ENCODE assay signal across 14 cellular contexts in the genomic region with DNA sequence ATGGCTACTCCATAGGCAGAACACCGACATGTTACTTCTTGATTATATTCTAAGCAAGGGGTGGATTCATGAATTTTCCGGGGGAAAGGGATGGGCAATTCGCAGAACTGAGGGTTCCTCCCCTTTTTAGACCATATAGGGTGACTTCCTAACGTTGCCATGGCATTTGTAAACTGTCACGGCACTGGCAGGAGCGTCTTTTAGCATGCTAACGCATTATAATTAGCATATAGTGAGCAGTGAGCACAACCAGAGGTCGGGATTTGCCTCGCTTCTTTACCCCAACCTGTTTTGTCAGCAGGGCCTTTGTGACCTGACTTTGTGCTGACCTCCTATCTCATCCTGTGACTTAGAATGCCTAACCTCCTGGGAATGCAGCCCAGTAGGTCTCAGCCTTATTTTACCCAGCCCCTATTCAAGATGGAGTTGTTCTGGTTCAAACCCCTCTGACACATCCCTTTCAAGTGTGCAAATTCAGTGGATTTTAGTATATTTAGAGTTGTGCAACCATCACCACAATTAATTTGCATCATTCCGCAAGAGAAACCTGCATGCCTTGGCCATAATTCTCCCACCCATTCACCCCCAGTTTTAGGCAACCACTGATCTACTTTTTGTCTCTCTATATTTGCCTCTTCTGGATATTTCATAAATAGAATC. TPM values are rescaled to one million over a fixed set of nuclear protein-coding genes. Genes with fewer than 3 reads are reported as not detected.
A peak's percentile ranks its signal among the peaks of the same experiment; 100 is the strongest.
DNase-seq lines count a peak whose midpoint lies in the region; ATAC-seq, FAIRE-seq and TF ChIP-seq lines count a peak whose summit lies in the region.
"Had no signal": no experiment of that assay in that cellular context is flagged by ENCODE, and none has a peak within 500 bp of the region (broad histone marks: within the 10 kb centered on the region; RNA-seq: fewer than 3 reads in every experiment).

No MANE protein-coding gene starts in this region.

- no peak overlapping the region for H3K27ac ChIP-seq in astrocyte (ENCODE audit: low read depth, low read length)
- H3K27ac ChIP-seq in right cardiac atrium (ENCODE audit: low read length) = no peak overlapping the region
- H3K27ac ChIP-seq in parathyroid adenoma = peak overlapping the region; percentile 66
- H3K27ac ChIP-seq in HepG2 (ENCODE audit: extremely low read length, insufficient read depth, low read length) = no peak overlapping the region

- H3K4me3 ChIP-seq in astrocyte (ENCODE audit: insufficient read depth, low read depth, low read length) (peak overlapping the region; percentile 32), right cardiac atrium (ENCODE audit: low read length) (peak overlapping the region; percentile 39), parathyroid adenoma (ENCODE audit: low read depth, low read length) (no peak overlapping the region), HepG2 (replicated peaks in 1 of 3; ENCODE audit: insufficient read depth in 1 of 3, low read depth in 2 of 3, low read length in 3 of 3) (no peak overlapping the region)

- H3K4me3 Mint-ChIP-seq in astrocyte (ENCODE audit: unreplicated experiment) = peak overlapping the region; percentile 71
- H3K4me3 Mint-ChIP-seq: activated B cell treated with CpG ODN at 0.5 μM for 24 hours; activated naive CD4-positive, alpha-beta T cell treated with anti-CD3 and anti-CD28 coated beads, Interleukin-2, amount 50 U/mL, for 24 hours had no signal

- peak overlapping the region; percentile 87 for H3K27ac Mint-ChIP-seq in astrocyte (ENCODE audit: unreplicated experiment)
- H3K27ac Mint-ChIP-seq: activated B cell treated with CpG ODN at 0.5 μM for 24 hours; activated naive CD4-positive, alpha-beta T cell treated with anti-CD3 and anti-CD28 coated beads, Interleukin-2, amount 50 U/mL, for 24 hours had no signal

- no peaks in the 10 kb centered on the region for H3K27me3 ChIP-seq in astrocyte (ENCODE audit: insufficient read depth, low read length)
- no peaks in the 10 kb centered on the region for H3K27me3 ChIP-seq in right cardiac atrium (ENCODE audit: control insufficient read depth, insufficient read depth)
- no peaks in the 10 kb centered on the region for H3K27me3 ChIP-seq in parathyroid adenoma (ENCODE audit: control insufficient read depth, insufficient read depth, low read length)
- H3K27me3 ChIP-seq in HepG2 (ENCODE audit: control insufficient read depth in 1 of 2, insufficient read depth in 2 of 2, low read length in 2 of 2) = no peaks in the 10 kb centered on the region

- TF ChIP-seq POLR2A in HepG2 (IDR thresholded peaks at IDR 0.05; ENCODE audit: insufficient read depth in 1 of 2, low read depth in 2 of 2, low read length in 2 of 2) = no peak

- peaks cover 6% of the 10 kb centered on the region for H3K36me3 Mint-ChIP-seq in astrocyte (ENCODE audit: low read depth, unreplicated experiment)

- peak overlapping the region; percentile 80 for H3K4me2 ChIP-seq in astrocyte (ENCODE audit: low read length)
- H3K4me2 ChIP-seq in parathyroid adenoma (ENCODE audit: low read length) = peak overlapping the region; percentile 82
- no peak overlapping the region for H3K4me2 ChIP-seq in HepG2 (ENCODE audit: low read depth, low read length)

- H3K9ac ChIP-seq in ES-I3 (ENCODE audit: low read depth, low read length) = peak overlapping the region; percentile 39; the same call in 1 of the 2 replicates
- H3K9ac ChIP-seq in astrocyte (ENCODE audit: low read length) = no peak overlapping the region
- no peak overlapping the region for H3K9ac ChIP-seq in parathyroid adenoma
- H3K9ac ChIP-seq in HepG2 (ENCODE audit: insufficient read depth, low read depth, low read length) = no peak overlapping the region

- H3K9me3 Mint-ChIP-seq in astrocyte (ENCODE audit: unreplicated experiment) = no peaks in the 10 kb centered on the region
- H3K9me3 Mint-ChIP-seq: activated B cell treated with CpG ODN at 0.5 μM for 24 hours; activated naive CD4-positive, alpha-beta T cell treated with anti-CD3 and anti-CD28 coated beads, Interleukin-2, amount 50 U/mL, for 24 hours had no signal

- CTCF ChIA-PET in HepG2 (lab: Yijun Ruan, JAX; ENCODE audit: low intra/inter-chr PET ratio, low total read pairs) = no interaction called here

- no TSS peak for BruUV-seq in HepG2 (replicated peaks; lab: Mats Ljungman, UMichigan)

- H3K9me3 ChIP-seq in ES-I3 (ENCODE audit: control insufficient read depth, insufficient read depth, low read length) (no peaks in the 10 kb centered on the region), astrocyte (ENCODE audit: insufficient read depth, low read depth, low read length) (no peaks in the 10 kb centered on the region), right cardiac atrium (ENCODE audit: control insufficient read depth, low read length) (no peaks in the 10 kb centered on the region), parathyroid adenoma (ENCODE audit: control insufficient read depth, low read length) (no peaks in the 10 kb centered on the region), HepG2 (ENCODE audit: low read length) (no peaks in the 10 kb centered on the region)

- intact Hi-C loops in right cardiac atrium (cut with DNase I) = no loop called here
- intact Hi-C loops in HepG2 (cut with micrococcal nuclease; ENCODE audit: unreplicated experiment) = no loop called here

- FAIRE-seq in astrocyte (lab: Jason Lieb, UNC) = no peak
- FAIRE-seq in HepG2 (lab: Jason Lieb, UNC) = no peak
- FAIRE-seq: GM12892 had no signal

- POLR2A ChIA-PET in HepG2 (lab: Yijun Ruan, JAX) = no interaction called here

- H4K20me1 ChIP-seq in astrocyte (ENCODE audit: insufficient read depth, low read length) (peaks cover 79% of the 10 kb centered on the region), HepG2 (ENCODE audit: insufficient read depth, low read length) (no peaks in the 10 kb centered on the region; the same call in 1 of the 2 replicates)

- H3K79me2 ChIP-seq in astrocyte (ENCODE audit: insufficient read depth, low read length) (peaks cover 92% of the 10 kb centered on the region), parathyroid adenoma (peaks cover 29% of the 10 kb centered on the region), HepG2 (ENCODE audit: insufficient read depth, low read length) (peaks cover 47% of the 10 kb centered on the region)

- DNase-seq in astrocyte (ENCODE audit: low read depth) (peak; percentile 36), right cardiac atrium (no peak), HepG2 (ENCODE audit: low spot score) (no peak)
- no peak for DNase-seq in NK-92 treated with Interleukin-12 subunit alpha and Interleukin-12 subunit beta, amount 100 ng/mL, for 24 hours (lab: John Stamatoyannopoulos, UW)
- DNase-seq: activated B cell treated with CpG ODN at 0.5 μM for 24 hours, foreskin melanocyte, KBM-7, NCI-H774 had no signal

- no peak for TF ChIP-seq EP300 in HepG2 (IDR thresholded peaks at IDR 0.05; ENCODE audit: low read depth in 2 of 2, low read length in 2 of 2)
- no peak for TF ChIP-seq EP300 in HepG2 (CRISPR knock-in tag; IDR thresholded peaks at IDR 0.05; ENCODE audit: borderline replicate concordance)

- no peaks in the 10 kb centered on the region for H3K27me3 Mint-ChIP-seq in astrocyte (ENCODE audit: low read depth, unreplicated experiment)
- H3K27me3 Mint-ChIP-seq: activated B cell treated with CpG ODN at 0.5 μM for 24 hours; activated naive CD4-positive, alpha-beta T cell treated with anti-CD3 and anti-CD28 coated beads, Interleukin-2, amount 50 U/mL, for 24 hours had no signal

- ATAC-seq in right cardiac atrium = peak in 1 of 2 donors; percentile 49
- no peak for ATAC-seq in HepG2
- no peak for ATAC-seq in GM21717 (IDR thresholded peaks at IDR 0.05; ENCODE audit: unreplicated experiment)
- ATAC-seq in HG03175 (IDR thresholded peaks at IDR 0.05; ENCODE audit: unreplicated experiment) = no peak

- in situ Hi-C loops in HepG2 (cut with HindIII; ENCODE audit: extremely low pct_ligation_motif_present, low pct_unique_long_range_greater_than_20kb) = no loop called here

- H3K4me1 Mint-ChIP-seq in astrocyte (ENCODE audit: low read depth, unreplicated experiment) = peaks cover 41% of the 10 kb centered on the region

- H3K36me3 ChIP-seq in ES-I3 (ENCODE audit: insufficient read depth, low read length) (no peaks in the 10 kb centered on the region), astrocyte (ENCODE audit: insufficient read depth, low read length) (no peaks in the 10 kb centered on the region), parathyroid adenoma (ENCODE audit: control insufficient read depth, insufficient read depth, low read length) (no peaks in the 10 kb centered on the region), HepG2 (replicated peaks in 1 of 2; ENCODE audit: control insufficient read depth in 1 of 2, insufficient read depth in 2 of 2, low read length in 2 of 2) (peaks cover 1 to 8% of the 10 kb centered on the region in 2 experiments; a peak in 1 of 5 replicates)

- peaks cover 20% of the 10 kb centered on the region for H3K4me1 ChIP-seq in ES-I3 (ENCODE audit: insufficient read depth, low read length)
- H3K4me1 ChIP-seq in astrocyte (ENCODE audit: insufficient read depth, low read length) = peaks cover 25% of the 10 kb centered on the region
- peaks cover 9% of the 10 kb centered on the region for H3K4me1 ChIP-seq in right cardiac atrium (ENCODE audit: control insufficient read depth, insufficient read depth, low read length)
- peaks cover 10% of the 10 kb centered on the region for H3K4me1 ChIP-seq in parathyroid adenoma
- H3K4me1 ChIP-seq in HepG2 (ENCODE audit: insufficient read depth, low read length) = peaks cover 13% of the 10 kb centered on the region

- no peak overlapping the region for H2AFZ ChIP-seq in astrocyte (ENCODE audit: low read depth, low read length)
- peak overlapping the region; percentile 30 for H2AFZ ChIP-seq in parathyroid adenoma
- H2AFZ ChIP-seq in HepG2 (ENCODE audit: low read length) = no peak overlapping the region

- 32% methylated on average over 10 of the region's 10 CpGs for WGBS in right cardiac atrium
- 96% methylated on average over 10 of the region's 10 CpGs for WGBS in HepG2 (ENCODE audit: low lambda C conversion rate)

- no peak for TF ChIP-seq RAD21 in HepG2 (CRISPR knock-in tag; IDR thresholded peaks at IDR 0.05)

- TF ChIP-seq CTCF in astrocyte (IDR thresholded peaks at IDR 0.05; ENCODE audit: insufficient read depth, low read depth, low read length) (no peak), parathyroid adenoma (IDR thresholded peaks at IDR 0.05) (no peak), HepG2 (CRISPR knock-in tag; IDR thresholded peaks at IDR 0.05) (no peak)

RNA-seq across cellular contexts. Expression of gene PALS1, which starts 27.4 kb away (rescaled TPM):
- total RNA-seq in astrocyte = 33.8 and 46.0 TPM in 2 replicates
- total RNA-seq in right cardiac atrium = 10 to 100 TPM; 14.4 to 16.7 (median 16.1) TPM
- 4.3 TPM for polyA plus RNA-seq in right cardiac atrium
- 20.0 and 30.6 TPM in 2 replicates for total RNA-seq in HepG2 (2016; rRNA removed; fragmentation: Illumina TruSeq; extraction: Trizol)
- total RNA-seq in HepG2 (2016; cell fraction: cytosol; rRNA removed; fragmentation: Illumina TruSeq; extraction: Trizol; ENCODE audit: low read depth) = 8.6 and 10.3 TPM in 2 replicates
- 18.9 and 31.3 TPM in 2 replicates for total RNA-seq in HepG2 (2016; cell fraction: insoluble cytoplasmic fraction; rRNA removed; fragmentation: Illumina TruSeq; extraction: Trizol)
- total RNA-seq in HepG2 (2016; cell fraction: membrane; rRNA removed; fragmentation: Illumina TruSeq; extraction: Trizol) = 11.8 and 14.3 TPM in 2 replicates
- total RNA-seq in HepG2 (2016; cell fraction: nucleus; rRNA removed; fragmentation: Illumina TruSeq; extraction: Trizol) = 25.6 and 26.2 TPM in 2 replicates
- 8.0 and 8.8 TPM in 2 replicates for polyA plus RNA-seq in HepG2 (2011; rRNA removed)
- 3.9 and 6.4 TPM in 2 replicates for polyA plus RNA-seq in HepG2 (2011; cell fraction: cytosol; rRNA removed)
- polyA plus RNA-seq in HepG2 (2011; cell fraction: nucleus; rRNA removed) = 3.4 and 5.1 TPM in 2 replicates
- polyA plus RNA-seq in HepG2 (2012) = 11.2 and 13.5 TPM in 2 replicates
- polyA plus RNA-seq in HepG2 (2016; cell fraction: cytosol; fragmentation: Illumina TruSeq; extraction: Trizol; ENCODE audit: low read depth) = 0.75 and 0.94 TPM in 2 replicates
- 21.5 and 22.2 TPM in 2 replicates for polyA plus RNA-seq in HepG2 (2016; cell fraction: insoluble cytoplasmic fraction; fragmentation: Illumina TruSeq; extraction: Trizol; ENCODE audit: low read depth)
- polyA plus RNA-seq in HepG2 (2016; cell fraction: membrane; fragmentation: Illumina TruSeq; extraction: Trizol; ENCODE audit: low read depth) = 4.3 and 4.5 TPM in 2 replicates
- polyA plus RNA-seq in HepG2 (2016; cell fraction: nucleus; fragmentation: Illumina TruSeq; extraction: Trizol; ENCODE audit: insufficient read depth, low read depth) = 13.0 and 14.8 TPM in 2 replicates
- 7.2 and 12.2 TPM in 2 replicates for polyA minus RNA-seq in HepG2 (2011; rRNA and poly(A)+ RNA removed; ENCODE audit: low replicate concordance)
- 11.5 and 11.8 TPM in 2 replicates for polyA minus RNA-seq in HepG2 (2011; cell fraction: cytosol; rRNA and poly(A)+ RNA removed)
- 27.3 and 29.0 TPM in 2 replicates for polyA minus RNA-seq in HepG2 (2011; cell fraction: nucleus; rRNA and poly(A)+ RNA removed)

Comparison
In these comparisons a context has a peak if more than half of its experiments do, and no peak if none do; other contexts are left out.
1. H3K4me3 ChIP-seq: peak in astrocyte (single experiment) and right cardiac atrium (single experiment); none in parathyroid adenoma (single experiment) and HepG2 (0 of 3).